ENCODE assay signal across 8 cellular contexts in genomic region chr11:113806403-113806802, GRCh38. TPM values are rescaled to one million over a fixed set of nuclear protein-coding genes. Genes with fewer than 3 reads are reported as not detected.
DNase-seq lines count a peak whose midpoint lies in the region; ATAC-seq, FAIRE-seq and TF ChIP-seq lines count a peak whose summit lies in the region.

No MANE protein-coding gene starts in this region.

- FAIRE-seq in GM18507 (lab: Jason Lieb, UNC), result peak; percentile 50

- DNase-seq in AML-193 (lab: John Stamatoyannopoulos, UW), result peak; percentile 4 to 28
- DNase-seq in GM18507 (ENCODE audit: extremely low spot score, insufficient read length, low read depth), result no peak
- DNase-seq in NCI-H526 (lab: John Stamatoyannopoulos, UW), result peak; percentile 66 to 90
- peak; percentile 53 for DNase-seq in choroid plexus epithelial cell (ENCODE audit: low read depth)
- DNase-seq in naive B cell, result peak; percentile 25
- no peak for DNase-seq in NCI-H2171 treated with DMSO at 0.1 percent for 48 hours (lab: John Stamatoyannopoulos, UW)

- H3K27me3 Mint-ChIP-seq in naive B cell, result no peaks in the 10 kb centered on the region
- no peaks in the 10 kb centered on the region for H3K27me3 Mint-ChIP-seq in activated T-helper 17 cell treated with anti-CD3 and anti-CD28 coated beads, Interleukin-2, amount 50 U/mL, for 72 hours

- no peak overlapping the region for H3K4me3 ChIP-seq in choroid plexus epithelial cell (ENCODE audit: low read depth, low read length)

- peak overlapping the region in 3 of 6 donors; percentile 30 to 91 (median 62) for H3K27ac Mint-ChIP-seq in naive B cell
- no peak overlapping the region for H3K27ac Mint-ChIP-seq in activated T-helper 17 cell treated with anti-CD3 and anti-CD28 coated beads, Interleukin-2, amount 50 U/mL, for 72 hours

- H3K9me3 Mint-ChIP-seq in naive B cell, result no peaks in the 10 kb centered on the region
- no peaks in the 10 kb centered on the region for H3K9me3 Mint-ChIP-seq in activated T-helper 17 cell treated with anti-CD3 and anti-CD28 coated beads, Interleukin-2, amount 50 U/mL, for 72 hours

- ATAC-seq in naive B cell (ENCODE audit: low read depth in 2 of 2) (peak in 1 of 2 donors; percentile 52), HG02852 (IDR thresholded peaks at IDR 0.05; ENCODE audit: unreplicated experiment) (no peak)
- ATAC-seq in activated T-helper 17 cell treated with anti-CD3 and anti-CD28 coated beads, Interleukin-2, amount 50 U/mL, for 72 hours (replicated peaks), result no peak

- H3K4me3 Mint-ChIP-seq in naive B cell, result no peak overlapping the region
- no peak overlapping the region for H3K4me3 Mint-ChIP-seq in activated T-helper 17 cell treated with anti-CD3 and anti-CD28 coated beads, Interleukin-2, amount 50 U/mL, for 72 hours

- H3K4me1 Mint-ChIP-seq in naive B cell, result peaks cover 4 to 7% (median 4%) of the 10 kb centered on the region in 3 donors
- H3K4me1 Mint-ChIP-seq in activated T-helper 17 cell treated with anti-CD3 and anti-CD28 coated beads, Interleukin-2, amount 50 U/mL, for 72 hours, result no peaks in the 10 kb centered on the region

- H3K36me3 Mint-ChIP-seq in naive B cell, result peaks cover 6 to 29% of the 10 kb centered on the region in 2 donors
- H3K36me3 Mint-ChIP-seq in activated T-helper 17 cell treated with anti-CD3 and anti-CD28 coated beads, Interleukin-2, amount 50 U/mL, for 72 hours (ENCODE audit: low read depth), result peaks cover 91% of the 10 kb centered on the region

- peak; percentile 75 for TF ChIP-seq CTCF in choroid plexus epithelial cell (conservative IDR thresholded peaks at IDR 0.05; ENCODE audit: low read depth, low read length)

RNA-seq across cellular contexts. Expression of gene CLDN25, which starts 26.8 kb away (rescaled TPM):
- polyA plus RNA-seq in naive B cell (ENCODE audit: low read depth in 6 of 6), result not detected
- not detected for total RNA-seq in activated T-helper 17 cell treated with anti-CD3 and anti-CD28 coated beads, Interleukin-2, amount 50 U/mL, for 72 hours

RNA-seq across cellular contexts. Expression of gene ZW10, which starts 32.9 kb away (rescaled TPM):
- 10 to 100 TPM; 15.7 to 21.4 (median 17.1) TPM for polyA plus RNA-seq in naive B cell (ENCODE audit: low read depth in 6 of 6)
- total RNA-seq in activated T-helper 17 cell treated with anti-CD3 and anti-CD28 coated beads, Interleukin-2, amount 50 U/mL, for 72 hours, result 10 to 100 TPM; 17.0 to 24.8 TPM

Comparison
In these comparisons a context has a peak if more than half of its experiments do, and no peak if none do; other contexts are left out.
1. DNase-seq: peak in AML-193 (2 of 2), NCI-H526 (2 of 2), choroid plexus epithelial cell (single experiment) and naive B cell (single experiment); none in GM18507 (single experiment) and NCI-H2171 treated with DMSO at 0.1 percent for 48 hours (single experiment).